20 cellular contexts compared by ENCODE assay signal in the genomic region with DNA sequence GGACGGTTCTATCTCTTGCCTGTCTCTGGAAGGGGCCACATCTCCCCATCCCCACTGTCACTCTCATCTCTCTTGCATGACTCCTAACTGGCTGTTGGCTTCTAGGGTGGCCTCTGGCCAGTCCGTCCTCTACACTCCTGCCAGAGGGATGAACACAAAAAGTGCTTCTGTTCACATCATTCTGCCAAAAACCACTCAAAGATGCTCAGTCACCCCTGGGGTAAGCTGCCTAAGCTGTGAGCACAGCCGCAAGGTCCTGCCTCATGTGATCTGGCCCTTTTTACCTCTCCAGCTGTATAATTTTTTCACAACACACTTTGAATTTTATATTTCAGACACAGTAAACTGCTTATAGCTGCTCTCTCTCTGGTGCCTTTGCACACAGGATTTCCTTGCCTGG.
"Had no signal": no experiment of that assay in that cellular context is flagged by ENCODE, and none has a peak within 500 bp of the region (broad histone marks: within the 10 kb centered on the region; RNA-seq: fewer than 3 reads in every experiment).

No MANE protein-coding gene starts in this region.

- H3K27ac ChIP-seq: colonic mucosa, lower lobe of right lung, uterus, WERI-Rb-1 had no signal

- H3K4me1 Mint-ChIP-seq: activated CD4-positive, alpha-beta memory T cell treated with anti-CD3 and anti-CD28 coated beads, Interleukin-2, amount 10 ng/mL, durations not matched to agents 7 days and 5 days; activated naive CD4-positive, alpha-beta T cell treated with anti-CD3 and anti-CD28 coated beads, Interleukin-2, amount 50 U/mL, for 24 hours; stimulated activated effector memory CD8-positive, alpha-beta T cell treated with anti-CD3 and anti-CD28 coated beads, Interleukin-12 subunit alpha, Interleukin-12 subunit beta, amount 100 ng/mL, for 72 hours had no signal

- H3K27me3 Mint-ChIP-seq: activated naive CD4-positive, alpha-beta T cell treated with anti-CD3 and anti-CD28 coated beads, Interleukin-2, amount 50 U/mL, for 24 hours; activated T-cell treated with anti-CD3 and anti-CD28 coated beads, Interleukin-2, amount 50 U/mL, for 24 hours had no signal

- H3K9me3 ChIP-seq: adrenal gland, colonic mucosa, heart right ventricle, lower lobe of right lung, pancreas, sigmoid colon, uterus had no signal

- H3K27ac Mint-ChIP-seq: activated CD4-positive, alpha-beta memory T cell treated with anti-CD3 and anti-CD28 coated beads, Interleukin-2, amount 10 ng/mL, durations not matched to agents 7 days and 5 days; activated naive CD4-positive, alpha-beta T cell treated with anti-CD3 and anti-CD28 coated beads, Interleukin-2, amount 50 U/mL, for 24 hours; activated T-cell treated with anti-CD3 and anti-CD28 coated beads, Interleukin-2, amount 50 U/mL, for 24 hours; mesothelial cell of epicardium; stimulated activated effector memory CD8-positive, alpha-beta T cell treated with anti-CD3 and anti-CD28 coated beads, Interleukin-12 subunit alpha, Interleukin-12 subunit beta, amount 100 ng/mL, for 72 hours had no signal

- H3K36me3 Mint-ChIP-seq: activated naive CD4-positive, alpha-beta T cell treated with anti-CD3 and anti-CD28 coated beads, Interleukin-2, amount 50 U/mL, for 24 hours; stimulated activated effector memory CD8-positive, alpha-beta T cell treated with anti-CD3 and anti-CD28 coated beads, Interleukin-12 subunit alpha, Interleukin-12 subunit beta, amount 100 ng/mL, for 72 hours had no signal

- H3K4me1 ChIP-seq: colonic mucosa, gastroesophageal sphincter, lower lobe of right lung, sigmoid colon, uterus had no signal

- H3K9me3 Mint-ChIP-seq: activated CD4-positive, alpha-beta memory T cell treated with anti-CD3 and anti-CD28 coated beads, Interleukin-2, amount 10 ng/mL, durations not matched to agents 7 days and 5 days; activated naive CD4-positive, alpha-beta T cell treated with anti-CD3 and anti-CD28 coated beads, Interleukin-2, amount 50 U/mL, for 24 hours; activated T-cell treated with anti-CD3 and anti-CD28 coated beads, Interleukin-2, amount 50 U/mL, for 24 hours; stimulated activated effector memory CD8-positive, alpha-beta T cell treated with anti-CD3 and anti-CD28 coated beads, Interleukin-12 subunit alpha, Interleukin-12 subunit beta, amount 100 ng/mL, for 72 hours had no signal

- H3K36me3 ChIP-seq: adrenal gland, colonic mucosa, gastroesophageal sphincter, heart right ventricle, lower lobe of right lung, pancreas, sigmoid colon, uterus, WERI-Rb-1 had no signal

- H3K4me3 Mint-ChIP-seq: activated CD4-positive, alpha-beta memory T cell treated with anti-CD3 and anti-CD28 coated beads, Interleukin-2, amount 10 ng/mL, durations not matched to agents 7 days and 5 days; activated naive CD4-positive, alpha-beta T cell treated with anti-CD3 and anti-CD28 coated beads, Interleukin-2, amount 50 U/mL, for 24 hours; activated T-cell treated with anti-CD3 and anti-CD28 coated beads, Interleukin-2, amount 50 U/mL, for 24 hours; mesothelial cell of epicardium; stimulated activated effector memory CD8-positive, alpha-beta T cell treated with anti-CD3 and anti-CD28 coated beads, Interleukin-12 subunit alpha, Interleukin-12 subunit beta, amount 100 ng/mL, for 72 hours had no signal

- DNase-seq: activated CD4-positive, alpha-beta memory T cell treated with anti-CD3 and anti-CD28 coated beads, Interleukin-2, amount 10 ng/mL, durations not matched to agents 7 days and 5 days; activated CD4-positive, alpha-beta T cell treated with anti-CD3 and anti-CD28 coated beads for 4 hours; activated effector memory CD4-positive, alpha-beta T cell treated with Interleukin-2 at 50 U/mL for 16 hours; activated T-cell treated with anti-CD3 and anti-CD28 coated beads, Interleukin-2, amount 50 U/mL, for 24 hours; central memory CD4-positive, alpha-beta T cell; colonic mucosa; effector CD4-positive, alpha-beta T cell; heart right ventricle; lower lobe of right lung; pancreas; sigmoid colon; stimulated activated CD4-positive, alpha-beta T cell treated with anti-CD3 and anti-CD28 coated beads, Interleukin-12 subunit alpha, Interleukin-12 subunit beta, amount 100 ng/mL, for 4 hours; stimulated activated CD4-positive, alpha-beta T cell treated with anti-CD3 and anti-CD28 coated beads, Interleukin-2, amount 100 ng/mL, for 24 hours; uterus; WERI-Rb-1 had no signal

- ATAC-seq: lower lobe of right lung; stimulated activated effector memory CD8-positive, alpha-beta T cell treated with anti-CD3 and anti-CD28 coated beads, Interleukin-12 subunit alpha, Interleukin-12 subunit beta, amount 100 ng/mL, for 72 hours had no signal

- H3K27me3 ChIP-seq: adrenal gland, colonic mucosa, gastroesophageal sphincter, heart right ventricle, pancreas, sigmoid colon, uterus had no signal

- H3K4me3 ChIP-seq: adrenal gland, colonic mucosa, gastroesophageal sphincter, heart right ventricle, lower lobe of right lung, pancreas, sigmoid colon, uterus had no signal
